Comparison of ENCODE assay signal across 10 cellular contexts in the genomic region with DNA sequence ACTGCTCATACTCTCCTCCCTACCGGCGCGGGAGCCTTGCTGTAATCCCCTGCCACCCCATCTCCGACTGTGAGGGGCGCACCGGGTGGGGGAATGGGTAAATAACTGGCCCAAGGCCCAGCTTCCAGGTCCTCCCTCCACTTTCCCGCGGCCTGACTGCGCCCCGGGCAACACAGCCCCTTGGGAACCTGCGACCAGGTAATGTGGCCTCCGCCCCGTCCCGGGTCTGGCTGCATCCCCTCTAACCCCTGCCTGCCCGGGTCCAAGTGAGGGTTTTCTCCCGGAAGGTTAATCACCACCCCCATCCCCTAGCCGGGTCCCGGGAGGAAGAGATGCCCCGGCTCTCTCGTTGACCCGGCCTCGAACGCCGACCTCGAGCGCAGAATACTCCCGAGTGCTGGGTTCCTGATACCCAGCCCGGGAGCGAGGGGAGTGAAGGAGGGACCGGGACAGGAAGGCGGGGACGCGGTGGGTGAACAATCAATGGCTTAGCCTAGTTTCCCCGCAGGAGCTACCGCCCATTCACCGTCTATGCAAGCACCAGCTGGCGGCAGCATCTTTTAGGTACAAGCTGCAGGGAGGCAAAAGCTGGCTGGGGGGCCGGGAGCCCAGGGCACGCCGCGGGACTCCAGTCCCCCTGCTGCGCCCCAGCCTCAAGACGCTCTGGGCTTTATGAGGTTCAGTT. TPM values are rescaled to one million over a fixed set of nuclear protein-coding genes. Genes with fewer than 3 reads are reported as not detected.
A peak's percentile ranks its signal among the peaks of the same experiment; 100 is the strongest.
DNase-seq lines count a peak whose midpoint lies in the region; ATAC-seq and TF ChIP-seq lines count a peak whose summit lies in the region.
"Had no signal": no experiment of that assay in that cellular context is flagged by ENCODE, and none has a peak within 500 bp of the region (broad histone marks: within the 10 kb centered on the region; RNA-seq: fewer than 3 reads in every experiment).

No MANE protein-coding gene starts in this region.

- DNase-seq in left ventricle myocardium inferior (no peak), left ventricle myocardium superior (no peak), SK-N-SH (peak; percentile 52), foreskin keratinocyte (no peak), thoracic aorta (ENCODE audit: low spot score) (no peak), occipital lobe (lab: John Stamatoyannopoulos, UW) (no peak), NK-92 (lab: John Stamatoyannopoulos, UW; ENCODE audit: unreplicated experiment) (no peak)
- DNase-seq: cortex of kidney, SHP77 had no signal

- H3K4me3 ChIP-seq in left ventricle myocardium inferior: peak overlapping the region; percentile 48
- peak overlapping the region; percentile 38 to 53; a peak in 3 of 4 replicates for H3K4me3 ChIP-seq in SK-N-SH (ENCODE audit: low read depth in 2 of 2, low read length in 1 of 2)
- H3K4me3 ChIP-seq in thoracic aorta: peak overlapping the region; percentile 29

- H3K4me2 ChIP-seq in SK-N-SH: peak overlapping the region; percentile 65

- intact Hi-C loops in left ventricle myocardium inferior (cut with micrococcal nuclease) (no loop called here), left ventricle myocardium superior (cut with micrococcal nuclease) (no loop called here)

- peaks cover 6% of the 10 kb centered on the region for H3F3A ChIP-seq in SK-N-SH (replicated peaks; ENCODE audit: insufficient read depth)

- H3K9me3 ChIP-seq in left ventricle myocardium inferior (replicated peaks) (no peaks in the 10 kb centered on the region), SK-N-SH (no peaks in the 10 kb centered on the region), thoracic aorta (no peaks in the 10 kb centered on the region)

- H3K27ac ChIP-seq in left ventricle myocardium inferior (replicated peaks) (no peak overlapping the region), SK-N-SH (ENCODE audit: low read depth in 2 of 2, low read length in 1 of 2) (no peak overlapping the region), foreskin keratinocyte (no peak overlapping the region), thoracic aorta (no peak overlapping the region)

- H3K9ac ChIP-seq in SK-N-SH: no peak overlapping the region

- no peaks in the 10 kb centered on the region for H3K79me2 ChIP-seq in SK-N-SH (ENCODE audit: insufficient read depth)

- 14% methylated on average over 23 of the region's 43 CpGs for WGBS in SK-N-SH (ENCODE audit: low lambda C conversion rate)

- no peaks in the 10 kb centered on the region for H3K9me2 ChIP-seq in SK-N-SH

- POLR2A ChIA-PET in SK-N-SH (lab: Yijun Ruan, JAX): interaction anchor here (0.8 to 1.0 kb wide), 2 partner anchors 9 kb away, joined by 3 read pairs; partner anchors contain the start of gene C1orf53

- CTCF ChIA-PET in SK-N-SH (lab: Yijun Ruan, JAX): interaction anchor here (0.5 to 1.7 kb wide), 5 partner anchors 9 to 306 kb away, joined by 3 to 8 read pairs (median 3); partner anchors contain the start of gene C1orf53

- H3K4me1 ChIP-seq in left ventricle myocardium inferior (peaks cover 64% of the 10 kb centered on the region), SK-N-SH (ENCODE audit: control insufficient read depth in 1 of 2, insufficient read depth in 2 of 2, low read depth in 1 of 2, low read length in 1 of 2) (peaks cover 0 to 21% of the 10 kb centered on the region in 2 experiments; a peak in 2 of 4 replicates), foreskin keratinocyte (peaks cover 5% of the 10 kb centered on the region), thoracic aorta (ENCODE audit: control insufficient read depth in 1 of 2, low read depth in 2 of 2) (peaks cover 25 to 34% of the 10 kb centered on the region in 2 donors)

- H3K27me3 ChIP-seq in left ventricle myocardium inferior (ENCODE audit: low read depth) (peaks cover 100% of the 10 kb centered on the region), SK-N-SH (ENCODE audit: insufficient read depth) (no peaks in the 10 kb centered on the region), foreskin keratinocyte (peaks cover 100% of the 10 kb centered on the region), thoracic aorta (replicated peaks; ENCODE audit: insufficient read depth) (peaks cover 60% of the 10 kb centered on the region)

- TF ChIP-seq EP300 in SK-N-SH (IDR thresholded peaks at IDR 0.05; ENCODE audit: borderline replicate concordance in 1 of 2, low read depth in 1 of 2, low read length in 1 of 2): no peak

- ATAC-seq in left ventricle myocardium superior (no peak), foreskin keratinocyte (peak; percentile 3), thoracic aorta (ENCODE audit: insufficient number of reproducible peaks, low FRiP score, low read depth) (no peak), HG02884 (IDR thresholded peaks at IDR 0.05; ENCODE audit: unreplicated experiment) (no peak)

- TF ChIP-seq RAD21 in SK-N-SH (IDR thresholded peaks at IDR 0.05; ENCODE audit: low read length): no peak

- no peak for TF ChIP-seq CTCF in left ventricle myocardium inferior (IDR thresholded peaks at IDR 0.05; ENCODE audit: borderline replicate concordance)
- TF ChIP-seq CTCF in SK-N-SH (IDR thresholded peaks at IDR 0.05): no peak
- TF ChIP-seq CTCF in foreskin keratinocyte (conservative IDR thresholded peaks at IDR 0.05): no peak
- no peak for TF ChIP-seq CTCF in thoracic aorta (IDR thresholded peaks at IDR 0.05)

- H3K36me3 ChIP-seq in left ventricle myocardium inferior: no peaks in the 10 kb centered on the region
- no peaks in the 10 kb centered on the region for H3K36me3 ChIP-seq in SK-N-SH (replicated peaks in 1 of 2; ENCODE audit: control insufficient read depth in 1 of 2, insufficient read depth in 2 of 2, low read length in 1 of 2)
- no peaks in the 10 kb centered on the region for H3K36me3 ChIP-seq in thoracic aorta

- H4K20me1 ChIP-seq in SK-N-SH (ENCODE audit: insufficient read depth): no peaks in the 10 kb centered on the region

- peak overlapping the region; percentile 87 for H2AFZ ChIP-seq in SK-N-SH (ENCODE audit: low read depth)

TF ChIP-seq in SK-N-SH, 30 proteins besides CTCF, POLR2A, EP300 and RAD21 (continues in another document):
- TF ChIP-seq MXI1 (IDR thresholded peaks at IDR 0.05; ENCODE audit: low read depth, low read length) (no peak), TAF1 (IDR thresholded peaks at IDR 0.05; ENCODE audit: borderline replicate concordance, low read depth, low read length) (no peak)
- TF ChIP-seq, protein P1, sequence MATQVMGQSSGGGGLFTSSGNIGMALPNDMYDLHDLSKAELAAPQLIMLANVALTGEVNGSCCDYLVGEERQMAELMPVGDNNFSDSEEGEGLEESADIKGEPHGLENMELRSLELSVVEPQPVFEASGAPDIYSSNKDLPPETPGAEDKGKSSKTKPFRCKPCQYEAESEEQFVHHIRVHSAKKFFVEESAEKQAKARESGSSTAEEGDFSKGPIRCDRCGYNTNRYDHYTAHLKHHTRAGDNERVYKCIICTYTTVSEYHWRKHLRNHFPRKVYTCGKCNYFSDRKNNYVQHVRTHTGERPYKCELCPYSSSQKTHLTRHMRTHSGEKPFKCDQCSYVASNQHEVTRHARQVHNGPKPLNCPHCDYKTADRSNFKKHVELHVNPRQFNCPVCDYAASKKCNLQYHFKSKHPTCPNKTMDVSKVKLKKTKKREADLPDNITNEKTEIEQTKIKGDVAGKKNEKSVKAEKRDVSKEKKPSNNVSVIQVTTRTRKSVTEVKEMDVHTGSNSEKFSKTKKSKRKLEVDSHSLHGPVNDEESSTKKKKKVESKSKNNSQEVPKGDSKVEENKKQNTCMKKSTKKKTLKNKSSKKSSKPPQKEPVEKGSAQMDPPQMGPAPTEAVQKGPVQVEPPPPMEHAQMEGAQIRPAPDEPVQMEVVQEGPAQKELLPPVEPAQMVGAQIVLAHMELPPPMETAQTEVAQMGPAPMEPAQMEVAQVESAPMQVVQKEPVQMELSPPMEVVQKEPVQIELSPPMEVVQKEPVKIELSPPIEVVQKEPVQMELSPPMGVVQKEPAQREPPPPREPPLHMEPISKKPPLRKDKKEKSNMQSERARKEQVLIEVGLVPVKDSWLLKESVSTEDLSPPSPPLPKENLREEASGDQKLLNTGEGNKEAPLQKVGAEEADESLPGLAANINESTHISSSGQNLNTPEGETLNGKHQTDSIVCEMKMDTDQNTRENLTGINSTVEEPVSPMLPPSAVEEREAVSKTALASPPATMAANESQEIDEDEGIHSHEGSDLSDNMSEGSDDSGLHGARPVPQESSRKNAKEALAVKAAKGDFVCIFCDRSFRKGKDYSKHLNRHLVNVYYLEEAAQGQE (IDR thresholded peaks at IDR 0.05; ENCODE audit: low read depth, low read length): no peak
- TF ChIP-seq, protein P2, sequence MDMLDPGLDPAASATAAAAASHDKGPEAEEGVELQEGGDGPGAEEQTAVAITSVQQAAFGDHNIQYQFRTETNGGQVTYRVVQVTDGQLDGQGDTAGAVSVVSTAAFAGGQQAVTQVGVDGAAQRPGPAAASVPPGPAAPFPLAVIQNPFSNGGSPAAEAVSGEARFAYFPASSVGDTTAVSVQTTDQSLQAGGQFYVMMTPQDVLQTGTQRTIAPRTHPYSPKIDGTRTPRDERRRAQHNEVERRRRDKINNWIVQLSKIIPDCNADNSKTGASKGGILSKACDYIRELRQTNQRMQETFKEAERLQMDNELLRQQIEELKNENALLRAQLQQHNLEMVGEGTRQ (IDR thresholded peaks at IDR 0.05; ENCODE audit: borderline replicate concordance, low read depth, low read length): no peak

RNA-seq across cellular contexts. Expression of gene LHX9, which starts 5.9 kb away (rescaled TPM):
- not detected for total RNA-seq in left ventricle myocardium inferior
- total RNA-seq in left ventricle myocardium superior: 0.27 TPM
- polyA plus RNA-seq in SK-N-SH (2012; rRNA removed): 7.3 and 8.1 TPM in 2 replicates
- 4.1 and 5.6 TPM in 2 replicates for polyA plus RNA-seq in SK-N-SH (2012; cell fraction: cytosol; rRNA removed)
- 8.9 and 12.9 TPM in 2 replicates for polyA plus RNA-seq in SK-N-SH (2012; cell fraction: nucleus; rRNA removed)
- total RNA-seq in foreskin keratinocyte: not detected in 2 replicates
- not detected in 2 replicates for polyA plus RNA-seq in foreskin keratinocyte
- not detected for total RNA-seq in thoracic aorta
- total RNA-seq in occipital lobe: 0.16 TPM

RNA-seq across cellular contexts. Expression of gene C1orf53, which starts 8.9 kb away (rescaled TPM):
- total RNA-seq in left ventricle myocardium inferior (7.8 TPM), left ventricle myocardium superior (4.9 TPM), foreskin keratinocyte (2.4 and 2.6 TPM in 2 replicates), thoracic aorta (not detected), occipital lobe (not detected)
- polyA plus RNA-seq in SK-N-SH (2012; rRNA removed) (22.9 and 24.9 TPM in 2 replicates), foreskin keratinocyte (3.1 and 3.5 TPM in 2 replicates)
- polyA plus RNA-seq in SK-N-SH (2012; cell fraction: cytosol; rRNA removed): 29.8 and 34.4 TPM in 2 replicates
- 7.0 and 12.2 TPM in 2 replicates for polyA plus RNA-seq in SK-N-SH (2012; cell fraction: nucleus; rRNA removed)
